ENCODE assay signal across 8 cellular contexts in the genomic region with DNA sequence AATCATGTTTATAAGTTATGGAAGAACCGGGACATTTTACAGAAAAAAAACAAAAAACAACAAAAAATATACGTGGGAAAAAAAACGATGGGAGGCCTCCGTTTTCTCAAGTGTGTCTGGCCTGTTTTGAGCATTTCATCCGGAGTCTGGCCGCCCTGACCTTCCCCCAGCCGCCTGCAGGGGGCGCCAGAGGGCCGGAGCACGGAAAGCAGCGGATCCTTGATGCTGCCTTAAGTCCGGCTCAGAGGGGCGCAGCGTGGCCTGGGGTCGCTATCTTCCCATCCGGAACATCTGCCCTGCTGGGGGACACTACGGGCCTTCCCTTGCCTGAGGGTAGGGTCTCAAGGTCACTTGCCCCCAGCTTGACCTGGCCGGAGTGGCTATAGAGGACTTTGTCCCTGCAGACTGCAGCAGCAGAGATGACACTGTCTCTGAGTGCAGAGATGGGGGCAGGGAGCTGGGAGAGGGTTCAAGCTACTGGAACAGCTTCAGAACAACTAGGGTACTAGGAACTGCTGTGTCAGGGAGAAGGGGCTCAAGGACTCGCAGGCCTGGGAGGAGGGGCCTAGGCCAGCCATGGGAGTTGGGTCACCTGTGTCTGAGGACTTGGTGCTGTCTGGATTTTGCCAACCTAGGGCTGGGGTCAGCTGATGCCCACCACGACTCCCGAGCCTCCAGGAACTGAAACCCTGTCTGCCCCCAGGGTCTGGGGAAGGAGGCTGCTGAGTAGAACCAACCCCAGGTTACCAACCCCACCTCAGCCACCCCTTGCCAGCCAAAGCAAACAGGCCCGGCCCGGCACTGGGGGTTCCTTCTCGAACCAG. TPM values are rescaled to one million over a fixed set of nuclear protein-coding genes. Genes with fewer than 3 reads are reported as not detected.
DNase-seq lines count a peak whose midpoint lies in the region; ATAC-seq and TF ChIP-seq lines count a peak whose summit lies in the region.

No MANE protein-coding gene starts in this region.

- peak; percentile 89 for TF ChIP-seq RAD21 in HCT116 (IDR thresholded peaks at IDR 0.05; ENCODE audit: low read depth)

- H3K9me3 Mint-ChIP-seq in nephron progenitor cell: no peaks in the 10 kb centered on the region

- peaks cover 11% of the 10 kb centered on the region for H3K27me3 Mint-ChIP-seq in nephron progenitor cell (ENCODE audit: low read depth, poor library complexity)

- no peak overlapping the region for H3K27ac Mint-ChIP-seq in nephron progenitor cell

- no TSS peak for BruUV-seq in HCT116 (replicated peaks; lab: Mats Ljungman, UMichigan)

- no peak overlapping the region for H3K4me3 ChIP-seq in HCT116 (replicated peaks in 1 of 2; ENCODE audit: low read depth in 1 of 2, low read length in 2 of 2)
- no peak overlapping the region for H3K4me3 ChIP-seq in fibroblast of lung (replicated peaks in 1 of 4; ENCODE audit: control extremely low read depth in 1 of 4, insufficient read depth in 1 of 4, low read depth in 3 of 4, low read length in 4 of 4)

- H3K9me3 ChIP-seq in HCT116 (ENCODE audit: control insufficient read depth in 1 of 2, insufficient read depth in 1 of 2, low read depth in 1 of 2, low read length in 2 of 2) (no peaks in the 10 kb centered on the region), fibroblast of lung (ENCODE audit: control insufficient read depth, insufficient read depth, low read depth, low read length) (no peaks in the 10 kb centered on the region)

- no peak overlapping the region for H3K9ac ChIP-seq in HCT116 (ENCODE audit: low read length)
- H3K9ac ChIP-seq in fibroblast of lung (ENCODE audit: insufficient read depth, low read length): no peak overlapping the region

- RAD21 ChIA-PET in HCT116 (lab: Charles Lee; ENCODE audit: low non-redundant PET in 1 of 2, low total read pairs in 2 of 2, uncharacterized antibody in 2 of 2, unreplicated experiment in 2 of 2): interaction anchor here (0.6 to 1.5 kb wide), 2 partner anchors 13 to 48 kb away, joined by 3 to 4 read pairs; no protein-coding TSS in a partner anchor

- peaks cover 31% of the 10 kb centered on the region for H3K4me1 Mint-ChIP-seq in nephron progenitor cell

- peaks cover 4 to 32% of the 10 kb centered on the region in 2 experiments; a peak in 3 of 4 replicates for H3K4me1 ChIP-seq in HCT116 (ENCODE audit: control insufficient read depth in 1 of 2, insufficient read depth in 2 of 2, low read length in 2 of 2)
- H3K4me1 ChIP-seq in fibroblast of lung (ENCODE audit: control insufficient read depth, extremely low read depth, insufficient read depth, low read length): no peaks in the 10 kb centered on the region

- peaks cover 14% of the 10 kb centered on the region for H3K36me3 Mint-ChIP-seq in nephron progenitor cell (ENCODE audit: low read depth)

- H3K27me3 ChIP-seq in HCT116 (ENCODE audit: insufficient read depth, low read length) (no peaks in the 10 kb centered on the region), fibroblast of lung (ENCODE audit: control insufficient read depth, insufficient read depth, low read length) (peaks cover 9% of the 10 kb centered on the region)

- H3K36me3 ChIP-seq in HCT116 (ENCODE audit: control insufficient read depth in 1 of 2, insufficient read depth in 2 of 2, low read length in 2 of 2) (peaks cover 12 to 33% of the 10 kb centered on the region in 2 experiments; a peak in 3 of 4 replicates), fibroblast of lung (ENCODE audit: control insufficient read depth, insufficient read depth, low read length) (peaks cover 8% of the 10 kb centered on the region)

- H3K79me2 ChIP-seq in HCT116 (ENCODE audit: insufficient read depth, low read length) (peaks cover 10% of the 10 kb centered on the region; the same call in 1 of the 2 replicates), fibroblast of lung (ENCODE audit: control insufficient read depth, insufficient read depth, low read length) (no peaks in the 10 kb centered on the region)

- H4K20me1 ChIP-seq in HCT116 (ENCODE audit: insufficient read depth) (no peaks in the 10 kb centered on the region), fibroblast of lung (ENCODE audit: control insufficient read depth, extremely low read depth, insufficient read depth, low read length) (no peaks in the 10 kb centered on the region)

- H3K4me3 Mint-ChIP-seq in nephron progenitor cell: no peak overlapping the region

- TF ChIP-seq POLR2A in HCT116 (IDR thresholded peaks at IDR 0.05; ENCODE audit: borderline replicate concordance, extremely low read depth, insufficient read depth, insufficient read length): no peak

- TF ChIP-seq CTCF in HCT116 (IDR thresholded peaks at IDR 0.05 in 2 of 3, conservative IDR thresholded peaks at IDR 0.05 in 1 of 3; ENCODE audit: borderline replicate concordance in 1 of 3, insufficient read depth in 1 of 3, low read depth in 2 of 3, low read length in 2 of 3): peak; percentile 80 to 98 (median 97)
- peak; percentile 95 to 96 for TF ChIP-seq CTCF in fibroblast of lung (conservative IDR thresholded peaks at IDR 0.05 in 1 of 2, IDR thresholded peaks at IDR 0.05 in 1 of 2; ENCODE audit: low read depth in 1 of 2, low read length in 2 of 2)
- peak; percentile 100 for TF ChIP-seq CTCF in nephron progenitor cell (IDR thresholded peaks at IDR 0.05)

- intact Hi-C loops in HCT116 (cut with micrococcal nuclease): loop anchor here (1.0 to 5.0 kb wide), 2 partner anchors 47 to 153 kb away; no protein-coding TSS in a partner anchor

- POLR2A ChIA-PET in HCT116 (lab: Charles Lee): no interaction called here

- H2AFZ ChIP-seq in HCT116 (ENCODE audit: low read depth, low read length, poor library complexity, severe bottlenecking) (no peak overlapping the region), fibroblast of lung (ENCODE audit: low read length) (no peak overlapping the region)

- H3K27ac ChIP-seq in HCT116 (ENCODE audit: low read depth, low read length): peak overlapping the region; percentile 37
- no peak overlapping the region for H3K27ac ChIP-seq in fibroblast of lung (ENCODE audit: insufficient read depth, low read length)
- no peak overlapping the region for H3K27ac ChIP-seq in substantia nigra (ENCODE audit: low read depth, low read length, poor library complexity, severe bottlenecking)

- CTCF ChIA-PET in HCT116 (lab: Charles Lee): interaction anchor here (0.8 to 1.7 kb wide), 3 partner anchors 13 to 48 kb away, joined by 3 to 9 read pairs (median 6); partner anchors contain the start of gene TOMM40

- ATAC-seq in HCT116 (peak; percentile 61), HG03139 (IDR thresholded peaks at IDR 0.05; ENCODE audit: unreplicated experiment) (no peak)

- peak; percentile 28 to 32 for DNase-seq in AML-193 (lab: John Stamatoyannopoulos, UW)
- DNase-seq in HCT116 (ENCODE audit: low read depth, low spot score): no peak
- peak; percentile 91 for DNase-seq in OCI-M1 (lab: John Stamatoyannopoulos, UW)
- peak; percentile 88 to 90 for DNase-seq in activated T-cell treated with anti-CD3 and anti-CD28 coated beads, Interleukin-2, amount 50 U/mL, for 48 hours
- peak; percentile 36 to 70 for DNase-seq in fibroblast of lung (ENCODE audit: low read depth in 2 of 2)
- peak; percentile 92 for DNase-seq in nephron progenitor cell
- peak in 45 of 49 donors; percentile 23 to 86 (median 63) for DNase-seq in substantia nigra (lab: John Stamatoyannopoulos, UW)

- H3K9me2 ChIP-seq in HCT116 (ENCODE audit: insufficient read depth): no peaks in the 10 kb centered on the region

- no peak overlapping the region for H3K4me2 ChIP-seq in HCT116 (ENCODE audit: low read length)
- no peak overlapping the region for H3K4me2 ChIP-seq in fibroblast of lung (ENCODE audit: extremely low read depth, insufficient read depth, low read length)

TF ChIP-seq in HCT116, 20 proteins besides CTCF, POLR2A, EP300 and RAD21 (continues in another document):
- TF ChIP-seq FOSL1 (IDR thresholded peaks at IDR 0.05; ENCODE audit: low read depth) (no peak), ZFX (IDR thresholded peaks at IDR 0.05) (no peak), CBX3 (IDR thresholded peaks at IDR 0.05; ENCODE audit: low read depth) (no peak), SP1 (IDR thresholded peaks at IDR 0.05; ENCODE audit: low read depth) (no peak), EZH2 (IDR thresholded peaks at IDR 0.05) (no peak), SRF (IDR thresholded peaks at IDR 0.05; ENCODE audit: low read depth) (no peak), TCF7L2 (IDR thresholded peaks at IDR 0.05; ENCODE audit: borderline replicate concordance, extremely low read depth, insufficient read depth, insufficient read length) (no peak), ELF1 (IDR thresholded peaks at IDR 0.05; ENCODE audit: borderline replicate concordance, low read depth) (no peak), EGR1 (IDR thresholded peaks at IDR 0.05; ENCODE audit: low read depth) (no peak), MAX (IDR thresholded peaks at IDR 0.05) (no peak)

RNA-seq across cellular contexts. Expression of gene APOE, which starts 1.8 kb away (rescaled TPM):
- 7.2 TPM for total RNA-seq in HCT116 (2021; ENCODE audit: unreplicated experiment)
- polyA plus RNA-seq in HCT116 (2012): 1.4 and 2.1 TPM in 2 replicates
- 35.0 and 339 TPM in 2 replicates for total RNA-seq in fibroblast of lung
- 1.5 and 13.4 TPM in 2 replicates for polyA plus RNA-seq in fibroblast of lung
- 1.9 and 20.7 TPM in 2 replicates for polyA plus RNA-seq in fibroblast of lung (2012)
- polyA minus RNA-seq in fibroblast of lung (ENCODE audit: low replicate concordance): 1.3 TPM in 1 of 2 replicates, not detected in the other

RNA-seq across cellular contexts. Expression of gene APOC1, which starts 10.6 kb away (rescaled TPM):
- total RNA-seq in HCT116 (2021; ENCODE audit: unreplicated experiment): 5.1 TPM
- 0.32 and 0.51 TPM in 2 replicates for polyA plus RNA-seq in HCT116 (2012)
- 2.3 and 8.0 TPM in 2 replicates for total RNA-seq in fibroblast of lung
- polyA plus RNA-seq in fibroblast of lung: 1.3 and 2.6 TPM in 2 replicates
- 2.7 and 8.2 TPM in 2 replicates for polyA plus RNA-seq in fibroblast of lung (2012)
- not detected in 2 replicates for polyA minus RNA-seq in fibroblast of lung (ENCODE audit: low replicate concordance)

RNA-seq across cellular contexts. Expression of gene TOMM40, which starts 12.8 kb away (rescaled TPM):
- total RNA-seq in HCT116 (2021; ENCODE audit: unreplicated experiment): 178 TPM
- 103 and 112 TPM in 2 replicates for polyA plus RNA-seq in HCT116 (2012)
- 21.8 and 24.4 TPM in 2 replicates for total RNA-seq in fibroblast of lung
- polyA plus RNA-seq in fibroblast of lung: 32.1 and 57.7 TPM in 2 replicates
- polyA plus RNA-seq in fibroblast of lung (2012): 38.8 and 79.3 TPM in 2 replicates
- polyA minus RNA-seq in fibroblast of lung (ENCODE audit: low replicate concordance): 64.4 and 139 TPM in 2 replicates

RNA-seq across cellular contexts. Expression of gene APOC4, which starts 38.2 kb away (rescaled TPM):
- total RNA-seq in HCT116 (2021; ENCODE audit: unreplicated experiment) (not detected), fibroblast of lung (not detected in 2 replicates)
- polyA plus RNA-seq in HCT116 (2012): not detected in 2 replicates
- polyA plus RNA-seq in fibroblast of lung: not detected in 2 replicates
- not detected in 2 replicates for polyA plus RNA-seq in fibroblast of lung (2012)
- polyA minus RNA-seq in fibroblast of lung (ENCODE audit: low replicate concordance): not detected in 2 replicates

RNA-seq across cellular contexts. Expression of gene APOC2, which starts 42.0 kb away (rescaled TPM):
- total RNA-seq in HCT116 (2021; ENCODE audit: unreplicated experiment): not detected
- not detected in 2 replicates for polyA plus RNA-seq in HCT116 (2012)
- total RNA-seq in fibroblast of lung: not detected in 2 replicates
- polyA plus RNA-seq in fibroblast of lung: not detected in 2 replicates
- polyA plus RNA-seq in fibroblast of lung (2012): not detected in 2 replicates
- polyA minus RNA-seq in fibroblast of lung (ENCODE audit: low replicate concordance): not detected in 2 replicates
